In the genomic region with DNA sequence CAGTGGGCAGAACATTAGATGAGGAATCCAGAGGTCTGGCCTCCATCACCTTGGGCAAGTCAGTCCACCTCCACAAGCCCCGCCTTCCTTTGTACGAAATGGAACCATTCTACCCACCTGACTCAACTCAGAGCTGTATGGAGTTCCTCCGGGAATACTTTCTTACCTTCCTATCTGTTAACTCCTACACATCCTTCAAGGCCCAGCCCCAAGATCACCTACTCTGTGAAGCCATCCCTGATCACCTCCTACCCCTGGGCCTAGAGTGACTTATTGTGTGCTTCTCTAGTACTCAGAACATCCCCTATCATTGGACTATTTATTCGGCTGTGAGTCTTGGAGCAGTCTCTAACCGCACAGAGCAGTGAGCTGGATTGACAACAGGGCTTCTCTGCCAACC, we compare ENCODE assay signal across 21 cellular contexts.
"Had no signal": no experiment of that assay in that cellular context is flagged by ENCODE, and none has a peak within 500 bp of the region (broad histone marks: within the 10 kb centered on the region; RNA-seq: fewer than 3 reads in every experiment).

No MANE protein-coding gene starts in this region.

- FAIRE-seq: HTR-8/SVneo, RCC 7860 had no signal

- H3K4me3 Mint-ChIP-seq: IgD-negative memory B cell had no signal

- H3K9me3 Mint-ChIP-seq: IgD-negative memory B cell had no signal

- H3K27me3 Mint-ChIP-seq: IgD-negative memory B cell had no signal

- H3K27ac Mint-ChIP-seq: IgD-negative memory B cell had no signal

- DNase-seq: KBM-7, NCI-H1092, NCI-H1105 treated with DMSO at 0.1 percent for 48 hours, NCI-H1417 treated with DMSO at 0.1 percent for 48 hours, NCI-H146, NCI-H1694 treated with DMSO at 0.1 percent for 48 hours, NCI-H1930, NCI-H2081, NCI-H2107, NCI-H2227 treated with DMSO at 0.1 percent for 48 hours, NCI-H446, NCI-H510A, NCI-H524 treated with DMSO at 0.1 percent for 48 hours, NCI-H69, NCI-H774, RPMI8226, SHP77 had no signal

- H3K36me3 Mint-ChIP-seq: IgD-negative memory B cell had no signal

- H3K4me1 Mint-ChIP-seq: IgD-negative memory B cell had no signal

- H3K27ac ChIP-seq: HL-60 had no signal
